In genomic region chr6:31586013-31586412, GRCh38 we compare ENCODE assay signal across 8 cellular contexts. TPM values are rescaled to one million over a fixed set of nuclear protein-coding genes. Genes with fewer than 3 reads are reported as not detected.
DNase-seq lines count a peak whose midpoint lies in the region; ATAC-seq and TF ChIP-seq lines count a peak whose summit lies in the region.

Gene LST1, plus strand, starts transcription at chr6:31586277. Its CDS starts 1,023 bp downstream, at chr6:31587300.

- peak within 1 kb of the TSS; percentile 94 for H3K27ac Mint-ChIP-seq in activated CD4-positive, alpha-beta T cell treated with anti-CD3 and anti-CD28 coated beads, Interleukin-2, amount 10 ng/mL, durations not matched to agents 7 days and 5 days
- H3K27ac Mint-ChIP-seq in T-helper 1 cell treated with Interleukin-12 subunit alpha and Interleukin-12 subunit beta and Interleukin-4 antibody, amounts not matched to agents 30 μg/mL and 1 μg/mL, for 36 hours, result peak within 1 kb of the TSS; percentile 95

- TF ChIP-seq POLR2A in stomach (IDR thresholded peaks at IDR 0.05), result no peak

- intact Hi-C loops in left cardiac atrium (cut with DNase I) (no loop called here), stomach (cut with DNase I; ENCODE audit: low total_unique reads) (no loop called here)

- no peaks in the 10 kb centered on the region for H3K27me3 Mint-ChIP-seq in activated CD4-positive, alpha-beta T cell treated with anti-CD3 and anti-CD28 coated beads, Interleukin-2, amount 10 ng/mL, durations not matched to agents 7 days and 5 days
- H3K27me3 Mint-ChIP-seq in T-helper 1 cell treated with Interleukin-12 subunit alpha and Interleukin-12 subunit beta and Interleukin-4 antibody, amounts not matched to agents 30 μg/mL and 1 μg/mL, for 36 hours (ENCODE audit: low read depth), result no peaks in the 10 kb centered on the region

- 29 to 67% (median 56%) methylated on average over 1 of the region's 1 CpG for WGBS in stomach, 5 donors

- peaks cover 66% of the 10 kb centered on the region for H3K4me1 Mint-ChIP-seq in activated CD4-positive, alpha-beta T cell treated with anti-CD3 and anti-CD28 coated beads, Interleukin-2, amount 10 ng/mL, durations not matched to agents 7 days and 5 days
- peaks cover 41% of the 10 kb centered on the region for H3K4me1 Mint-ChIP-seq in T-helper 1 cell treated with Interleukin-12 subunit alpha and Interleukin-12 subunit beta and Interleukin-4 antibody, amounts not matched to agents 30 μg/mL and 1 μg/mL, for 36 hours (ENCODE audit: low read depth)

- TF ChIP-seq CTCF in stomach (IDR thresholded peaks at IDR 0.05), result no peak

- no peaks in the 10 kb centered on the region for H3K36me3 ChIP-seq in stomach

- no peaks in the 10 kb centered on the region for H3K9me3 ChIP-seq in stomach

- H3K36me3 Mint-ChIP-seq in activated CD4-positive, alpha-beta T cell treated with anti-CD3 and anti-CD28 coated beads, Interleukin-2, amount 10 ng/mL, durations not matched to agents 7 days and 5 days (ENCODE audit: low read depth), result peaks cover 43% of the 10 kb centered on the region
- peaks cover 37% of the 10 kb centered on the region for H3K36me3 Mint-ChIP-seq in T-helper 1 cell treated with Interleukin-12 subunit alpha and Interleukin-12 subunit beta and Interleukin-4 antibody, amounts not matched to agents 30 μg/mL and 1 μg/mL, for 36 hours (ENCODE audit: low read depth)

- H3K27me3 ChIP-seq in stomach, result peaks cover 0 to 25% (median 0%) of the 10 kb centered on the region in 3 donors

- CTCF ChIA-PET in activated CD4-positive, alpha-beta T cell treated with anti-CD3 and anti-CD28 coated beads, Interleukin-2, amount 10 ng/mL, durations not matched to agents 7 days and 5 days (lab: Charles Lee), result interaction anchor here (0.6 to 30.8 kb wide), 11 partner anchors 4 to 91 kb away, joined by 3 to 576 read pairs (median 5); partner anchors contain the start of genes ATP6V1G2, LST1, LTB and NCR3

- no peaks in the 10 kb centered on the region for H3K9me3 Mint-ChIP-seq in activated CD4-positive, alpha-beta T cell treated with anti-CD3 and anti-CD28 coated beads, Interleukin-2, amount 10 ng/mL, durations not matched to agents 7 days and 5 days
- no peaks in the 10 kb centered on the region for H3K9me3 Mint-ChIP-seq in T-helper 1 cell treated with Interleukin-12 subunit alpha and Interleukin-12 subunit beta and Interleukin-4 antibody, amounts not matched to agents 30 μg/mL and 1 μg/mL, for 36 hours

- POLR2A ChIA-PET in activated CD4-positive, alpha-beta T cell treated with anti-CD3 and anti-CD28 coated beads, Interleukin-2, amount 10 ng/mL, durations not matched to agents 7 days and 5 days (lab: Charles Lee), result no interaction called here

- TF ChIP-seq EP300 in stomach (IDR thresholded peaks at IDR 0.05), result no peak

- peaks cover 6 to 57% (median 16%) of the 10 kb centered on the region in 4 donors for H3K4me1 ChIP-seq in stomach

- ATAC-seq in left cardiac atrium, result peak in 1 of 2 donors; percentile 50
- no peak for ATAC-seq in HG03108 (IDR thresholded peaks at IDR 0.05; ENCODE audit: unreplicated experiment)
- no peak for ATAC-seq in GM21529 (IDR thresholded peaks at IDR 0.05; ENCODE audit: unreplicated experiment)

- peak within 1 kb of the TSS; percentile 54 for H3K4me3 Mint-ChIP-seq in activated CD4-positive, alpha-beta T cell treated with anti-CD3 and anti-CD28 coated beads, Interleukin-2, amount 10 ng/mL, durations not matched to agents 7 days and 5 days
- H3K4me3 Mint-ChIP-seq in T-helper 1 cell treated with Interleukin-12 subunit alpha and Interleukin-12 subunit beta and Interleukin-4 antibody, amounts not matched to agents 30 μg/mL and 1 μg/mL, for 36 hours, result peak within 1 kb of the TSS; percentile 97

- DNase-seq in activated CD4-positive, alpha-beta T cell treated with anti-CD3 and anti-CD28 coated beads, Interleukin-2, amount 10 ng/mL, durations not matched to agents 7 days and 5 days, result no peak
- DNase-seq in activated CD4-positive, alpha-beta T cell treated with anti-CD3 and anti-CD28 coated beads, Interleukin-2, amount 50 U/mL, for 1 hour, result no peak
- DNase-seq in left cardiac atrium (peak; percentile 28), stomach (no peak), NCI-H2107 treated with DMSO at 0.1 percent for 48 hours (lab: John Stamatoyannopoulos, UW; ENCODE audit: unreplicated experiment) (no peak)

- peak within 1 kb of the TSS in 4 of 5 donors; percentile 16 to 76 (median 53) for H3K27ac ChIP-seq in stomach

- H3K4me3 ChIP-seq in stomach, result peak within 1 kb of the TSS in 2 of 4 donors; percentile 26 to 31

RNA-seq across cellular contexts. Expression of gene LST1, which starts in this region (rescaled TPM):
- 10 to 100 TPM; 33.3 to 36.8 TPM for total RNA-seq in activated CD4-positive, alpha-beta T cell treated with anti-CD3 and anti-CD28 coated beads, Interleukin-2, amount 10 ng/mL, durations not matched to agents 7 days and 5 days
- 10 to 100 TPM in 1 of 2 donors, 1 to 10 TPM in 1; 9.4 to 16.0 TPM for total RNA-seq in left cardiac atrium
- total RNA-seq in stomach, result 1 to 10 TPM in 2 of 5 donors, not detected in 3; 2.9 to 6.7 TPM
- polyA plus RNA-seq in stomach, result 10 to 100 TPM in 2 of 3 donors, 1 to 10 TPM in 1; 8.8 to 35.4 (median 26.7) TPM
